In the genomic region with DNA sequence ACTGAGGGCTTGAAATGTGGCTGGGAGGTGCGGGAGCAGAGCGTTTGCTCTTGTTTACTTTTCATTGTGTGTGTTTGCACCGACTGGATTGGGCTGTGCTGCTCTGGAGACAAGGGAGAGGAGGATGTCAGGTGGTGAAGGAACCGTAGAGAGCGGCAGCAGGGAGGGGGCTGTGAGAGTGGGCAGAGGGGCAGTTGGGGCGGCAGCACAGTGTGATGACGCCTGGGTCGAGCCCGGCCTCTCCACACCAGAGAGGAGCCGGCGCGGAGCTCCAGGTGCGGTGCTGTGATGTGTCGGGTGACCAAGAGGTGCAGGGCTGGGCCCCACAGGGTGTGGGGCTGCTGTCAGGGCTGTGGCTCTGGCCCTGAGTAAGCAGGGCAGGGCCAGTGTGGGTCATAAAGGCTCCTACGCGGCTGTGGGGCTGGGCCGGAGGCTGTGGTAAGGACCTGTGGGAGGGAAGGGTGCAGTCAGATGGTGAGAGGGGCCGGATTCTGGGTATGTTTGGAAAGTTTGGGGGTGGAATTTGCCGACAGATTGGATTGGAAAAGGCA, we compare ENCODE assay signal across 12 cellular contexts. TPM values are rescaled to one million over a fixed set of nuclear protein-coding genes. Genes with fewer than 3 reads are reported as not detected.
DNase-seq lines count a peak whose midpoint lies in the region; ATAC-seq and TF ChIP-seq lines count a peak whose summit lies in the region.
"Had no signal": no experiment of that assay in that cellular context is flagged by ENCODE, and none has a peak within 500 bp of the region (broad histone marks: within the 10 kb centered on the region; RNA-seq: fewer than 3 reads in every experiment).

No MANE protein-coding gene starts in this region.

- POLR2A ChIA-PET in A673 (lab: Charles Lee; ENCODE audit: low non-redundant PET) = no interaction called here

- no peak overlapping the region for H2AK5ac ChIP-seq in trophoblast cell (ENCODE audit: low read length)

- no peak for ATAC-seq in HG02642 (IDR thresholded peaks at IDR 0.05; ENCODE audit: poor library complexity, unreplicated experiment)

- BruUV-seq in Calu3 (replicated peaks; lab: Mats Ljungman, UMichigan) (no TSS peak), A673 (replicated peaks; lab: Mats Ljungman, UMichigan) (no TSS peak)

- H3K18ac ChIP-seq in trophoblast cell (ENCODE audit: low read length) = no peak overlapping the region

- H2BK120ac ChIP-seq in trophoblast cell (ENCODE audit: insufficient read depth, low read length, poor library complexity) = no peak overlapping the region

- H4K91ac ChIP-seq in trophoblast cell (ENCODE audit: low read depth, low read length) = no peak overlapping the region

- no peaks in the 10 kb centered on the region for H3K27me3 Mint-ChIP-seq in Calu3 (ENCODE audit: unreplicated experiment)
- H3K27me3 Mint-ChIP-seq: activated naive CD8-positive, alpha-beta T cell had no signal

- H3K27me3 ChIP-seq in esophagus (ENCODE audit: control insufficient read depth in 1 of 2, insufficient read depth in 2 of 2, low read length in 2 of 2) = no peaks in the 10 kb centered on the region
- no peaks in the 10 kb centered on the region for H3K27me3 ChIP-seq in trophoblast cell (ENCODE audit: insufficient read depth, low read length)
- H3K27me3 ChIP-seq in A673 (replicated peaks; ENCODE audit: insufficient read depth, low read depth, low read length, poor library complexity) = no peaks in the 10 kb centered on the region
- H3K27me3 ChIP-seq: BLaER1, neutrophil had no signal

- no peak overlapping the region for H3K4me2 ChIP-seq in trophoblast cell (ENCODE audit: low read length)
- H3K4me2 ChIP-seq: BLaER1 had no signal

- intact Hi-C loops in Calu3 (cut with micrococcal nuclease; ENCODE audit: unreplicated experiment) (no loop called here), A673 (cut with micrococcal nuclease; ENCODE audit: unreplicated experiment) (no loop called here)

- H3K4me3 ChIP-seq in esophagus (ENCODE audit: low read depth in 1 of 2, low read length in 2 of 2) (no peak overlapping the region), trophoblast cell (ENCODE audit: low read depth, low read length) (no peak overlapping the region), A673 (ENCODE audit: low read depth, low read length, poor library complexity, severe bottlenecking) (no peak overlapping the region)
- H3K4me3 ChIP-seq: BLaER1 had no signal

- H3K79me1 ChIP-seq in trophoblast cell (ENCODE audit: low read length) = peaks cover 17% of the 10 kb centered on the region

- no peaks in the 10 kb centered on the region for H3K9me3 ChIP-seq in esophagus (ENCODE audit: control insufficient read depth in 2 of 2, insufficient read depth in 1 of 2, low read depth in 1 of 2, low read length in 1 of 2)
- no peaks in the 10 kb centered on the region for H3K9me3 ChIP-seq in trophoblast cell (ENCODE audit: insufficient read depth, low read depth, low read length)
- no peaks in the 10 kb centered on the region for H3K9me3 ChIP-seq in A673 (ENCODE audit: low read depth, low read length, poor library complexity, severe bottlenecking)
- H3K9me3 ChIP-seq: BLaER1, neutrophil had no signal

- H4K12ac ChIP-seq in trophoblast cell (ENCODE audit: low read depth, low read length) = no peak overlapping the region

- H3K79me2 ChIP-seq in trophoblast cell (ENCODE audit: control insufficient read depth, insufficient read depth, low read length, poor library complexity) = peaks cover 22% of the 10 kb centered on the region

- peaks cover 3 to 8% of the 10 kb centered on the region in 2 donors for H3K4me1 ChIP-seq in esophagus (ENCODE audit: control insufficient read depth in 2 of 2, insufficient read depth in 2 of 2, low read length in 1 of 2)
- peaks cover 29% of the 10 kb centered on the region in 2 experiments for H3K4me1 ChIP-seq in trophoblast cell (ENCODE audit: control insufficient read depth in 1 of 2, insufficient read depth in 2 of 2, low read length in 2 of 2)
- H3K4me1 ChIP-seq in A673 (ENCODE audit: insufficient read depth, low read length, poor library complexity, severe bottlenecking) = peaks cover 10% of the 10 kb centered on the region

- no peak overlapping the region for H3K23ac ChIP-seq in trophoblast cell (ENCODE audit: low read length)

- H3K36me3 ChIP-seq in esophagus (ENCODE audit: control insufficient read depth in 2 of 2, insufficient read depth in 2 of 2, low read length in 1 of 2) (peaks cover 0 to 36% of the 10 kb centered on the region in 2 donors), trophoblast cell (ENCODE audit: control insufficient read depth in 1 of 2, insufficient read depth in 2 of 2, low read length in 2 of 2) (peaks cover 21 to 24% of the 10 kb centered on the region in 2 experiments), A673 (ENCODE audit: insufficient read depth, low read length, poor library complexity, severe bottlenecking) (peaks cover 3% of the 10 kb centered on the region)
- H3K36me3 ChIP-seq: neutrophil had no signal

- H3K4ac ChIP-seq in trophoblast cell (ENCODE audit: low read depth, low read length) = peak overlapping the region; percentile 8

- no peak overlapping the region for H2BK5ac ChIP-seq in trophoblast cell (ENCODE audit: low read depth, low read length, poor library complexity)

- H3K4me1 Mint-ChIP-seq in Calu3 (ENCODE audit: low read depth, unreplicated experiment) = peaks cover 6% of the 10 kb centered on the region

- H3K27ac Mint-ChIP-seq in Calu3 (ENCODE audit: unreplicated experiment) = no peak overlapping the region
- H3K27ac Mint-ChIP-seq: activated naive CD8-positive, alpha-beta T cell had no signal

- 72 to 77% methylated on average over 19 of the region's 19 CpGs for WGBS in esophagus, 2 donors
- WGBS in trophoblast cell (ENCODE audit: extremely low coverage, insufficient coverage, insufficient read length) = no CpG with 5 or more reads among the region's 19 CpGs

- H2AFZ ChIP-seq in trophoblast cell (ENCODE audit: insufficient read depth, low read length, poor library complexity) = no peak overlapping the region

- TF ChIP-seq CTCF in Calu3 (IDR thresholded peaks at IDR 0.05; ENCODE audit: unreplicated experiment) = no peak
- TF ChIP-seq CTCF in A673 (conservative IDR thresholded peaks at IDR 0.05; ENCODE audit: low read depth, low read length) = no peak

- no peak overlapping the region for H2BK12ac ChIP-seq in trophoblast cell (ENCODE audit: low read length)

- no peaks in the 10 kb centered on the region for H3K9me3 Mint-ChIP-seq in Calu3 (ENCODE audit: low read depth, unreplicated experiment)

- H3K4me3 Mint-ChIP-seq in Calu3 (ENCODE audit: low read depth, unreplicated experiment) = no peak overlapping the region
- H3K4me3 Mint-ChIP-seq: activated naive CD8-positive, alpha-beta T cell had no signal

- CTCF ChIA-PET in Calu3 (lab: Charles Lee) (no interaction called here), A673 (lab: Charles Lee) (no interaction called here)

- H3K27ac ChIP-seq in esophagus (ENCODE audit: low read depth in 2 of 2, low read length in 1 of 2) = peak overlapping the region; percentile 12 to 60
- no peak overlapping the region for H3K27ac ChIP-seq in trophoblast cell (ENCODE audit: low read depth, low read length)
- no peak overlapping the region for H3K27ac ChIP-seq in A673 (ENCODE audit: low read depth, low read length, poor library complexity, severe bottlenecking)
- H3K27ac ChIP-seq: BLaER1, neutrophil had no signal

- H3K36me3 Mint-ChIP-seq in Calu3 (ENCODE audit: insufficient read depth, unreplicated experiment) = peaks cover 5% of the 10 kb centered on the region

- H4K8ac ChIP-seq in trophoblast cell (ENCODE audit: low read depth, low read length) = peak overlapping the region; percentile 5

- H3K9ac ChIP-seq in trophoblast cell (ENCODE audit: low read length) = no peak overlapping the region
- H3K9ac ChIP-seq: BLaER1 had no signal

- peak; percentile 56 for DNase-seq in DMS153 (lab: John Stamatoyannopoulos, UW)
- DNase-seq in NCI-H510A treated with DMSO at 0.1 percent for 48 hours (lab: John Stamatoyannopoulos, UW) = peak; percentile 83
- no peak for DNase-seq in trophoblast cell
- DNase-seq in globus pallidus (ENCODE audit: low spot score) = no peak
- DNase-seq in Calu3 = no peak
- DNase-seq in A673 (ENCODE audit: low spot score) = no peak
- DNase-seq: IMR-90 had no signal

- H3K14ac ChIP-seq in trophoblast cell (ENCODE audit: low read length) = no peak overlapping the region

RNA-seq across cellular contexts. Expression of a gene that starts 10.5 kb away (rescaled TPM):
- 10 to 100 TPM; 26.3 to 28.7 TPM for polyA plus RNA-seq in esophagus
- 20.5 TPM in 2 replicates for polyA plus RNA-seq in trophoblast cell (2013)
- total RNA-seq in Calu3 (2022) = 11.5 and 14.0 TPM in 2 replicates
- total RNA-seq in A673 (2021) = 27.9 and 32.0 TPM in 2 replicates

Comparison
In these comparisons a context has a peak if more than half of its experiments do, and no peak if none do; other contexts are left out.
1. DNase-seq: peak in DMS153 (single experiment) and NCI-H510A treated with DMSO at 0.1 percent for 48 hours (single experiment); none in trophoblast cell (0 of 2), globus pallidus (single experiment), Calu3 (single experiment) and A673 (single experiment).
2. H3K27ac ChIP-seq: peak in esophagus (2 of 2); none in trophoblast cell (single experiment) and A673 (single experiment).